8 cellular contexts compared by ENCODE assay signal in genomic region chr4:149980941-149981340, GRCh38.
DNase-seq lines count a peak whose midpoint lies in the region; ATAC-seq, FAIRE-seq and TF ChIP-seq lines count a peak whose summit lies in the region.

No MANE protein-coding gene starts in this region.

- H3K9me3 ChIP-seq in MM.1S (replicated peaks; ENCODE audit: insufficient read depth, low read length) (no peaks in the 10 kb centered on the region), testis (no peaks in the 10 kb centered on the region)

- H3K27ac Mint-ChIP-seq in activated CD4-positive, alpha-beta T cell treated with anti-CD3 and anti-CD28 coated beads for 36 hours = no peak overlapping the region

- peaks cover under 1% of the 10 kb centered on the region for H3K4me1 Mint-ChIP-seq in activated CD4-positive, alpha-beta T cell treated with anti-CD3 and anti-CD28 coated beads for 36 hours

- H3K9me3 Mint-ChIP-seq in activated CD4-positive, alpha-beta T cell treated with anti-CD3 and anti-CD28 coated beads for 36 hours (ENCODE audit: low read depth) = no peaks in the 10 kb centered on the region

- H3K4me1 ChIP-seq in MM.1S (ENCODE audit: low read length) (no peaks in the 10 kb centered on the region), testis (no peaks in the 10 kb centered on the region)

- no peaks in the 10 kb centered on the region for H3K36me3 Mint-ChIP-seq in activated CD4-positive, alpha-beta T cell treated with anti-CD3 and anti-CD28 coated beads for 36 hours (ENCODE audit: low read depth)

- no peaks in the 10 kb centered on the region for H3K27me3 ChIP-seq in MM.1S (replicated peaks; ENCODE audit: insufficient read depth, low read length)
- no peaks in the 10 kb centered on the region for H3K27me3 ChIP-seq in testis

- no peak for ATAC-seq in activated CD4-positive, alpha-beta T cell treated with anti-CD3 and anti-CD28 coated beads for 36 hours

- no peak for TF ChIP-seq POLR2A in testis (IDR thresholded peaks at IDR 0.05)

- intact Hi-C loops in activated CD4-positive, alpha-beta T cell treated with anti-CD3 and anti-CD28 coated beads for 36 hours (cut with DNase I, micrococcal nuclease) = loop anchor here (1.0 to 2.0 kb wide), 5 partner anchors 228 to 886 kb away; no protein-coding TSS in a partner anchor
- intact Hi-C loops in testis (cut with DNase I; ENCODE audit: low total_unique reads) = no loop called here

- H3F3A ChIP-seq in MM.1S (ENCODE audit: insufficient read depth, low read length) = no peaks in the 10 kb centered on the region

- POLR2A ChIA-PET in activated CD4-positive, alpha-beta T cell treated with anti-CD3 and anti-CD28 coated beads for 36 hours (lab: Charles Lee) = no interaction called here

- DNase-seq in activated gamma-delta T cell treated with Interleukin-2 at 50 U/mL for 16 hours = peak; percentile 30
- DNase-seq in activated gamma-delta T cell (lab: John Stamatoyannopoulos, UW) = no peak
- peak; percentile 17 for DNase-seq in HCEC 1CT
- DNase-seq in MM.1S = peak; percentile 62
- DNase-seq in activated CD4-positive, alpha-beta T cell treated with anti-CD3 and anti-CD28 coated beads for 36 hours = peak; percentile 72
- peak; percentile 72 for DNase-seq in middle frontal gyrus (ENCODE audit: extremely low spot score, low spot score)
- peak; percentile 76 for DNase-seq in testis

- H3K36me3 ChIP-seq in MM.1S (replicated peaks; ENCODE audit: insufficient read depth, low read length) (no peaks in the 10 kb centered on the region), testis (ENCODE audit: low read depth, missing control alignments) (no peaks in the 10 kb centered on the region)

- H3K27ac ChIP-seq in MM.1S (ENCODE audit: low read length) (no peak overlapping the region), testis (no peak overlapping the region)

- H3K27me3 Mint-ChIP-seq in activated CD4-positive, alpha-beta T cell treated with anti-CD3 and anti-CD28 coated beads for 36 hours = peaks cover 2% of the 10 kb centered on the region

- H3K79me2 ChIP-seq in MM.1S (ENCODE audit: low read length) = no peaks in the 10 kb centered on the region

- H3K9ac ChIP-seq in MM.1S (ENCODE audit: low read length) = no peak overlapping the region

- H3K4me3 Mint-ChIP-seq in activated CD4-positive, alpha-beta T cell treated with anti-CD3 and anti-CD28 coated beads for 36 hours = no peak overlapping the region

- H3K4me2 ChIP-seq in MM.1S (ENCODE audit: low read depth, low read length) = no peak overlapping the region

- no peak overlapping the region for H2AFZ ChIP-seq in MM.1S (ENCODE audit: low read length)

- WGBS in testis, 2 donors = 22 to 23% methylated on average over 6 of the region's 6 CpGs

- TF ChIP-seq CTCF in MM.1S (IDR thresholded peaks at IDR 0.05; ENCODE audit: low read length) = peak; percentile 79
- peak; percentile 50 to 81 (median 75) for TF ChIP-seq CTCF in testis (IDR thresholded peaks at IDR 0.05)

- H3K4me3 ChIP-seq in MM.1S (ENCODE audit: low read length) (no peak overlapping the region), testis (no peak overlapping the region)

- CTCF ChIA-PET in activated CD4-positive, alpha-beta T cell treated with anti-CD3 and anti-CD28 coated beads for 36 hours (lab: Charles Lee) = interaction anchor here (0.6 to 1.0 kb wide), 4 partner anchors 16 to 367 kb away, joined by 3 to 4 read pairs (median 3); no protein-coding TSS in a partner anchor

- peak; percentile 85 for FAIRE-seq in endometrium (lab: Jason Lieb, UNC)

- no peaks in the 10 kb centered on the region for H4K20me1 ChIP-seq in MM.1S (ENCODE audit: insufficient read depth, low read length)

- no peaks in the 10 kb centered on the region for H3K9me2 ChIP-seq in MM.1S (replicated peaks; ENCODE audit: insufficient read depth, low read length)
